Comparison of ENCODE assay signal across 21 cellular contexts in the genomic region with DNA sequence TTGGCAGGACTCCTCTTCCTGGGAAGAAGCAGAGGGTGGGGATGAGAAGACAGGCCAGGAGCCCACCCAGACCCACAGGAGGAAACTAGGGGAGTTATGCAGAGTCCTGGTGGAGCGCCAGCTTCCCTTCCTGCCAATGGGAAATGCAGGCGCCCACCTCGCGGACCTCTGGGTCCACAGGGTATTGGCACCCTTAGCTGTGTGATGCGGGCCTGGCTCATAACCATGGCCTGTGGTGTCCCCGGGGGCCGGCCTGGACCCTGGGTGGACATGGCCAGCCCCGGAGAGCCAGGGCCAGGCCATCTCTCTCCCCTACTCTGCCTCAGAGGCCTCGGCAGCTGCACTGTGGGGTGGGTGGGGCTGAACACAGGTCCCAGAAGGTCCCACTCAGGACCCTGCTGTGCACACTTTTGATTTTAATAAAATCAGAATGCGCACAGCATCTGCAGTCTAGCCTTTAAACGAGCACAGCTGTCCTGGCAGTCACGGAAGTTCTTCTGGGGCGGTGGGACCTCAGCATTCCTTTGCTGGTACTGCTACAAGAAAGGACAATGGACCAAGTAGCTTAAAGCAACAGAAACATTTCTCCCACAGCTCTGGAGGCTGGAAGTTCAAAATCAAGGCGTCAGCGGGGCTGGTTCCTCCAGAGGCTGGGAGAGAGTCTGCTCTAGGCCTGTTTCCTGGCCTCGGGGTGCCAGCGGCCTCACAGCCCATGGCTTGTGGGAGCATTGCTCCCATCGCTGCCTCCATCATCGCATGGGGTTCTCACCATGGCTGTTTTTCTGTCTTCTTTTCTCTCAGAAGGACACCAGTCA. TPM values are rescaled to one million over a fixed set of nuclear protein-coding genes. Genes with fewer than 3 reads are reported as not detected.
DNase-seq lines count a peak whose midpoint lies in the region; ATAC-seq, FAIRE-seq and TF ChIP-seq lines count a peak whose summit lies in the region.
"Had no signal": no experiment of that assay in that cellular context is flagged by ENCODE, and none has a peak within 500 bp of the region (broad histone marks: within the 10 kb centered on the region; RNA-seq: fewer than 3 reads in every experiment).

No MANE protein-coding gene starts in this region.

- H3K18ac ChIP-seq in trophoblast cell (ENCODE audit: low read length): no peak overlapping the region

- POLR2A ChIA-PET in HEK293 (lab: Yijun Ruan, JAX): no interaction called here

- H3K27me3 ChIP-seq in WERI-Rb-1 (ENCODE audit: insufficient read depth, low read depth, severe bottlenecking) (no peaks in the 10 kb centered on the region), ovary (no peaks in the 10 kb centered on the region), trophoblast cell (ENCODE audit: insufficient read depth, low read length) (no peaks in the 10 kb centered on the region)
- H3K27me3 ChIP-seq: BLaER1 treated with 17β-estradiol and CSF1 and Interleukin-3, amounts not matched to agents 10 nM and 100 nM had no signal

- 95 to 98% (median 96%) methylated on average over 16 to 19 of the region's 19 CpGs for WGBS in ovary, 3 donors
- WGBS in trophoblast cell (ENCODE audit: extremely low coverage, insufficient coverage, insufficient read length): no CpG with 5 or more reads among the region's 19 CpGs

- ATAC-seq in HG02678 (IDR thresholded peaks at IDR 0.05; ENCODE audit: unreplicated experiment): no peak
- ATAC-seq: CD8-positive, alpha-beta T cell; Right ventricle myocardium inferior had no signal

- H3K9me3 ChIP-seq in HEK293 (ENCODE audit: control insufficient read depth, insufficient read depth, low read depth, low read length): no peaks in the 10 kb centered on the region
- no peaks in the 10 kb centered on the region for H3K9me3 ChIP-seq in WERI-Rb-1 (ENCODE audit: severe bottlenecking)
- H3K9me3 ChIP-seq in kidney (ENCODE audit: control insufficient read depth in 1 of 2, low read length in 2 of 2): no peaks in the 10 kb centered on the region
- no peaks in the 10 kb centered on the region for H3K9me3 ChIP-seq in ovary
- H3K9me3 ChIP-seq in trophoblast cell (ENCODE audit: insufficient read depth, low read depth, low read length): peaks cover 3% of the 10 kb centered on the region
- H3K9me3 ChIP-seq: BLaER1 treated with 17β-estradiol and CSF1 and Interleukin-3, amounts not matched to agents 10 nM and 100 nM had no signal

- no peak overlapping the region for H4K91ac ChIP-seq in trophoblast cell (ENCODE audit: low read depth, low read length)

- H3K79me2 ChIP-seq in trophoblast cell (ENCODE audit: control insufficient read depth, insufficient read depth, low read length, poor library complexity): no peaks in the 10 kb centered on the region

- H3K4me2 ChIP-seq in trophoblast cell (ENCODE audit: low read length): no peak overlapping the region
- H3K4me2 ChIP-seq: BLaER1 treated with 17β-estradiol and CSF1 and Interleukin-3, amounts not matched to agents 10 nM and 100 nM had no signal

- H4K12ac ChIP-seq in trophoblast cell (ENCODE audit: low read depth, low read length): no peak overlapping the region

- TF ChIP-seq CTCF in HEK293 (tag by site-specific recombination; IDR thresholded peaks at IDR 0.05): no peak
- TF ChIP-seq CTCF in WERI-Rb-1 (IDR thresholded peaks at IDR 0.05; ENCODE audit: low read depth, low read length): no peak
- no peak for TF ChIP-seq CTCF in kidney (IDR thresholded peaks at IDR 0.05; ENCODE audit: borderline replicate concordance, extremely low read depth, insufficient read depth)
- no peak for TF ChIP-seq CTCF in ovary (IDR thresholded peaks at IDR 0.05)

- no peaks in the 10 kb centered on the region for H3K4me1 ChIP-seq in HEK293 (ENCODE audit: control insufficient read depth, insufficient read depth, low read length)
- peaks cover 0 to 3% of the 10 kb centered on the region in 2 donors for H3K4me1 ChIP-seq in kidney (ENCODE audit: control insufficient read depth in 1 of 2, insufficient read depth in 1 of 2, low read depth in 1 of 2, low read length in 2 of 2)
- H3K4me1 ChIP-seq in ovary (ENCODE audit: insufficient read depth): peaks cover 8% of the 10 kb centered on the region
- peaks cover 0 to 4% of the 10 kb centered on the region in 2 experiments for H3K4me1 ChIP-seq in trophoblast cell (ENCODE audit: control insufficient read depth in 1 of 2, insufficient read depth in 2 of 2, low read length in 2 of 2)
- H3K4me1 ChIP-seq: BLaER1 treated with 17β-estradiol and CSF1 and Interleukin-3, amounts not matched to agents 10 nM and 100 nM had no signal

- no peak overlapping the region for H2AK5ac ChIP-seq in trophoblast cell (ENCODE audit: low read length)

- TF ChIP-seq EP300 in ovary (IDR thresholded peaks at IDR 0.05): no peak

- no peak overlapping the region for H3K4me3 ChIP-seq in HEK293 (ENCODE audit: low read depth, low read length)
- H3K4me3 ChIP-seq in WERI-Rb-1 (ENCODE audit: low read depth, low read length): no peak overlapping the region
- no peak overlapping the region for H3K4me3 ChIP-seq in kidney (ENCODE audit: low read length in 2 of 2)
- no peak overlapping the region for H3K4me3 ChIP-seq in ovary
- no peak overlapping the region for H3K4me3 ChIP-seq in trophoblast cell (ENCODE audit: low read depth, low read length)
- H3K4me3 ChIP-seq: BLaER1 treated with 17β-estradiol and CSF1 and Interleukin-3, amounts not matched to agents 10 nM and 100 nM; GM23248 had no signal

- no peak overlapping the region for H3K14ac ChIP-seq in trophoblast cell (ENCODE audit: low read length)

- no peak overlapping the region for H4K8ac ChIP-seq in trophoblast cell (ENCODE audit: low read depth, low read length)

- H3K9ac ChIP-seq in kidney (ENCODE audit: low read length in 2 of 2) (no peak overlapping the region), trophoblast cell (ENCODE audit: low read length) (no peak overlapping the region)
- H3K9ac ChIP-seq: BLaER1 treated with 17β-estradiol and CSF1 and Interleukin-3, amounts not matched to agents 10 nM and 100 nM; GM23248 had no signal

- H3K4ac ChIP-seq in trophoblast cell (ENCODE audit: low read depth, low read length): no peak overlapping the region

- no peak for TF ChIP-seq POLR2A in ovary (IDR thresholded peaks at IDR 0.05)

- H3K27ac ChIP-seq in HEK293 (ENCODE audit: extremely low read depth, low read depth, low read length) (no peak overlapping the region), WERI-Rb-1 (no peak overlapping the region), kidney (ENCODE audit: low read depth in 2 of 2, low read length in 2 of 2) (no peak overlapping the region), ovary (no peak overlapping the region), trophoblast cell (ENCODE audit: low read depth, low read length) (no peak overlapping the region)
- H3K27ac ChIP-seq: BLaER1 treated with 17β-estradiol and CSF1 and Interleukin-3, amounts not matched to agents 10 nM and 100 nM; GM23248 had no signal

- H3K79me1 ChIP-seq in trophoblast cell (ENCODE audit: low read length): no peaks in the 10 kb centered on the region

- no peak overlapping the region for H2BK12ac ChIP-seq in trophoblast cell (ENCODE audit: low read length)

- H2BK5ac ChIP-seq in trophoblast cell (ENCODE audit: low read depth, low read length, poor library complexity): no peak overlapping the region

- peak; percentile 8 for DNase-seq in WERI-Rb-1
- DNase-seq in kidney: peak; percentile 62
- DNase-seq in ovary: peak in 3 of 5 donors; percentile 16 to 38 (median 22)
- DNase-seq in trophoblast cell: no peak
- DNase-seq in activated CD4-positive, alpha-beta T cell treated with anti-CD3 and anti-CD28 coated beads for 4 hours: no peak
- DNase-seq: Calu3; CD8-positive, alpha-beta T cell; GF-D8; KBM-7; NCI-H1105 treated with DMSO at 0.1 percent for 48 hours; NCI-H1694; NCI-H2081 treated with DMSO at 0.1 percent for 48 hours; NCI-H446 treated with DMSO at 0.1 percent for 48 hours; NCI-H69; NK-92 treated with Interleukin-12 subunit alpha and Interleukin-12 subunit beta, amount 100 ng/mL, for 24 hours had no signal

- CTCF ChIA-PET in HEK293 (lab: Yijun Ruan, JAX): interaction anchor here (0.7 kb wide), 2 partner anchors 8 to 76 kb away, joined by 3 to 4 read pairs; no protein-coding TSS in a partner anchor

- H3K36me3 ChIP-seq in HEK293 (ENCODE audit: control insufficient read depth in 2 of 2, insufficient read depth in 1 of 2, low read length in 2 of 2): no peaks in the 10 kb centered on the region
- no peaks in the 10 kb centered on the region for H3K36me3 ChIP-seq in WERI-Rb-1
- H3K36me3 ChIP-seq in kidney (ENCODE audit: control insufficient read depth in 1 of 2, insufficient read depth in 2 of 2, low read length in 2 of 2): no peaks in the 10 kb centered on the region
- no peaks in the 10 kb centered on the region for H3K36me3 ChIP-seq in ovary
- no peaks in the 10 kb centered on the region for H3K36me3 ChIP-seq in trophoblast cell (ENCODE audit: control insufficient read depth in 1 of 2, insufficient read depth in 2 of 2, low read length in 2 of 2)
- H3K36me3 ChIP-seq: BLaER1 treated with 17β-estradiol and CSF1 and Interleukin-3, amounts not matched to agents 10 nM and 100 nM had no signal

- no peak overlapping the region for H2AFZ ChIP-seq in trophoblast cell (ENCODE audit: insufficient read depth, low read length, poor library complexity)
- H2AFZ ChIP-seq: GM23248 had no signal

- intact Hi-C loops in kidney (cut with DNase I) (no loop called here), ovary (cut with DNase I) (no loop called here)

- no peak overlapping the region for H2BK120ac ChIP-seq in trophoblast cell (ENCODE audit: insufficient read depth, low read length, poor library complexity)

- no peak for FAIRE-seq in kidney (lab: Jason Lieb, UNC)
- FAIRE-seq: RCC 7860 had no signal

- H3K23ac ChIP-seq in trophoblast cell (ENCODE audit: low read length): no peak overlapping the region

TF ChIP-seq in HEK293, 187 proteins besides CTCF, POLR2A, EP300 and RAD21:
- TF ChIP-seq ZNF548 (tag by site-specific recombination; IDR thresholded peaks at IDR 0.05): peak; percentile 52; the same call in 1 of the 2 replicates
- TF ChIP-seq ZXDB (tag by site-specific recombination; IDR thresholded peaks at IDR 0.05): no peak
TF ChIP-seq in HEK293: peak in this region for 1.

RNA-seq across cellular contexts. Expression of gene F10, which starts 1.8 kb away (rescaled TPM):
- total RNA-seq in kidney: 5.1 TPM
- 6.8 TPM for polyA plus RNA-seq in kidney (ENCODE audit: insufficient read depth, low read depth, low replicate concordance)
- total RNA-seq in ovary: 10 to 100 TPM; 13.8 to 40.3 (median 26.5) TPM
- 10 to 100 TPM; 40.0 to 41.7 TPM for polyA plus RNA-seq in ovary
- polyA plus RNA-seq in trophoblast cell (2013): 0.04 TPM in 1 of 2 replicates, not detected in the other
- total RNA-seq: Calu3; CD8-positive, alpha-beta T cell had no signal

RNA-seq across cellular contexts. Expression of gene F7, which starts 18.8 kb away (rescaled TPM):
- total RNA-seq in kidney (0.16 TPM), ovary (1 to 10 TPM in 2 of 7 donors, under 1 TPM in 3, not detected in 2; 0.11 to 2.1 (median 0.43) TPM)
- polyA plus RNA-seq in kidney (ENCODE audit: insufficient read depth, low read depth, low replicate concordance) (0.52 TPM), ovary (under 1 TPM; 0.17 to 0.22 TPM)
- 0.01 and 0.04 TPM in 2 replicates for polyA plus RNA-seq in trophoblast cell (2013)
- total RNA-seq: Calu3; CD8-positive, alpha-beta T cell; GM23248; Right ventricle myocardium inferior had no signal
- polyA plus RNA-seq: GM23248 had no signal

RNA-seq across cellular contexts. Expression of gene PROZ, which starts 34.0 kb away (rescaled TPM):
- total RNA-seq in kidney: not detected
- 20.0 TPM for polyA plus RNA-seq in kidney (ENCODE audit: insufficient read depth, low read depth, low replicate concordance)
- total RNA-seq in ovary: not detected
- not detected for polyA plus RNA-seq in ovary
- not detected in 2 replicates for polyA plus RNA-seq in trophoblast cell (2013)
- total RNA-seq: Calu3; CD8-positive, alpha-beta T cell; GM23248; Right ventricle myocardium inferior had no signal
- polyA plus RNA-seq: GM23248 had no signal

Comparison
In these comparisons a context has a peak if more than half of its experiments do, and no peak if none do; other contexts are left out.
1. DNase-seq: peak in WERI-Rb-1 (single experiment), kidney (single experiment) and ovary (3 of 5); none in trophoblast cell (0 of 2) and activated CD4-positive, alpha-beta T cell treated with anti-CD3 and anti-CD28 coated beads for 4 hours (0 of 2).